In genomic region chr2:8138923-8139667, GRCh38 we compare ENCODE assay signal across 1 cellular context.
TF ChIP-seq lines count a peak whose summit lies in the region.

No MANE protein-coding gene starts in this region.

TF ChIP-seq in HepG2, 621 proteins besides CTCF, POLR2A, EP300 and RAD21 (continued from another document and continues in another):
- TF ChIP-seq, protein P1, sequence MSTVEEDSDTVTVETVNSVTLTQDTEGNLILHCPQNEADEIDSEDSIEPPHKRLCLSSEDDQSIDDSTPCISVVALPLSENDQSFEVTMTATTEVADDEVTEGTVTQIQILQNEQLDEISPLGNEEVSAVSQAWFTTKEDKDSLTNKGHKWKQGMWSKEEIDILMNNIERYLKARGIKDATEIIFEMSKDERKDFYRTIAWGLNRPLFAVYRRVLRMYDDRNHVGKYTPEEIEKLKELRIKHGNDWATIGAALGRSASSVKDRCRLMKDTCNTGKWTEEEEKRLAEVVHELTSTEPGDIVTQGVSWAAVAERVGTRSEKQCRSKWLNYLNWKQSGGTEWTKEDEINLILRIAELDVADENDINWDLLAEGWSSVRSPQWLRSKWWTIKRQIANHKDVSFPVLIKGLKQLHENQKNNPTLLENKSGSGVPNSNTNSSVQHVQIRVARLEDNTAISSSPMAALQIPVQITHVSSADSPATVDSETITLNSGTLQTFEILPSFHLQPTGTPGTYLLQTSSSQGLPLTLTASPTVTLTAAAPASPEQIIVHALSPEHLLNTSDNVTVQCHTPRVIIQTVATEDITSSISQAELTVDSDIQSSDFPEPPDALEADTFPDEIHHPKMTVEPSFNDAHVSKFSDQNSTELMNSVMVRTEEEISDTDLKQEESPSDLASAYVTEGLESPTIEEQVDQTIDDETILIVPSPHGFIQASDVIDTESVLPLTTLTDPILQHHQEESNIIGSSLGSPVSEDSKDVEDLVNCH (CRISPR knock-in tag; IDR thresholded peaks at IDR 0.05) = 0 out of 2 replicates have a peak, but pooled peaks have one; percentile 53
- TF ChIP-seq ZNF350 (CRISPR knock-in tag; IDR thresholded peaks at IDR 0.05; ENCODE audit: borderline replicate concordance, low read depth) = peak; percentile 60; the same call in 1 of the 2 replicates
- TF ChIP-seq ELK4 (CRISPR knock-in tag; IDR thresholded peaks at IDR 0.05; ENCODE audit: borderline replicate concordance) = no peak
- TF ChIP-seq YEATS4 (CRISPR knock-in tag; IDR thresholded peaks at IDR 0.05; ENCODE audit: borderline replicate concordance) = peak; percentile 79
- TF ChIP-seq, protein P2, sequence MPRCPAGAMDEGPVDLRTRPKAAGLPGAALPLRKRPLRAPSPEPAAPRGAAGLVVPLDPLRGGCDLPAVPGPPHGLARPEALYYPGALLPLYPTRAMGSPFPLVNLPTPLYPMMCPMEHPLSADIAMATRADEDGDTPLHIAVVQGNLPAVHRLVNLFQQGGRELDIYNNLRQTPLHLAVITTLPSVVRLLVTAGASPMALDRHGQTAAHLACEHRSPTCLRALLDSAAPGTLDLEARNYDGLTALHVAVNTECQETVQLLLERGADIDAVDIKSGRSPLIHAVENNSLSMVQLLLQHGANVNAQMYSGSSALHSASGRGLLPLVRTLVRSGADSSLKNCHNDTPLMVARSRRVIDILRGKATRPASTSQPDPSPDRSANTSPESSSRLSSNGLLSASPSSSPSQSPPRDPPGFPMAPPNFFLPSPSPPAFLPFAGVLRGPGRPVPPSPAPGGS (CRISPR knock-in tag; IDR thresholded peaks at IDR 0.05) = 0 out of 2 replicates have a peak, but pooled peaks have one; percentile 14
- no peak for TF ChIP-seq ZNF484 (CRISPR knock-in tag; IDR thresholded peaks at IDR 0.05; ENCODE audit: borderline replicate concordance, low read depth)
- TF ChIP-seq, protein P3, sequence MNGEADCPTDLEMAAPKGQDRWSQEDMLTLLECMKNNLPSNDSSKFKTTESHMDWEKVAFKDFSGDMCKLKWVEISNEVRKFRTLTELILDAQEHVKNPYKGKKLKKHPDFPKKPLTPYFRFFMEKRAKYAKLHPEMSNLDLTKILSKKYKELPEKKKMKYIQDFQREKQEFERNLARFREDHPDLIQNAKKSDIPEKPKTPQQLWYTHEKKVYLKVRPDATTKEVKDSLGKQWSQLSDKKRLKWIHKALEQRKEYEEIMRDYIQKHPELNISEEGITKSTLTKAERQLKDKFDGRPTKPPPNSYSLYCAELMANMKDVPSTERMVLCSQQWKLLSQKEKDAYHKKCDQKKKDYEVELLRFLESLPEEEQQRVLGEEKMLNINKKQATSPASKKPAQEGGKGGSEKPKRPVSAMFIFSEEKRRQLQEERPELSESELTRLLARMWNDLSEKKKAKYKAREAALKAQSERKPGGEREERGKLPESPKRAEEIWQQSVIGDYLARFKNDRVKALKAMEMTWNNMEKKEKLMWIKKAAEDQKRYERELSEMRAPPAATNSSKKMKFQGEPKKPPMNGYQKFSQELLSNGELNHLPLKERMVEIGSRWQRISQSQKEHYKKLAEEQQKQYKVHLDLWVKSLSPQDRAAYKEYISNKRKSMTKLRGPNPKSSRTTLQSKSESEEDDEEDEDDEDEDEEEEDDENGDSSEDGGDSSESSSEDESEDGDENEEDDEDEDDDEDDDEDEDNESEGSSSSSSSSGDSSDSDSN (CRISPR knock-in tag; IDR thresholded peaks at IDR 0.05) = peak; percentile 60
- no peak for TF ChIP-seq HNRNPL (IDR thresholded peaks at IDR 0.05; ENCODE audit: low read depth, low read length)
- TF ChIP-seq SMAD3 (CRISPR knock-in tag; IDR thresholded peaks at IDR 0.05) = peak; percentile 91
- TF ChIP-seq, protein P4, sequence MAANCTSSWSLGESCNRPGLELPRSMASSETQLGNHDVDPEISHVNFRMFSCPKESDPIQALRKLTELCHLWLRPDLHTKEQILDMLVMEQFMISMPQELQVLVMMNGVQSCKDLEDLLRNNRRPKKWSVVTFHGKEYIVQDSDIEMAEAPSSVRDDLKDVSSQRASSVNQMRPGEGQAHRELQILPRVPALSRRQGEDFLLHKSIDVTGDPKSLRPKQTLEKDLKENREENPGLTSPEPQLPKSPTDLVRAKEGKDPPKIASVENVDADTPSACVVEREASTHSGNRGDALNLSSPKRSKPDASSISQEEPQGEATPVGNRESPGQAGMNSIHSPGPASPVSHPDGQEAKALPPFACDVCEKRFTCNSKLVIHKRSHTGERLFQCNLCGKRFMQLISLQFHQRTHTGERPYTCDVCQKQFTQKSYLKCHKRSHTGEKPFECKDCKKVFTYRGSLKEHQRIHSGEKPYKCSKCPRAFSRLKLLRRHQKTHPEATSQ (CRISPR knock-in tag; IDR thresholded peaks at IDR 0.05; ENCODE audit: borderline replicate concordance) = no peak
- TF ChIP-seq ZBTB10 (CRISPR knock-in tag; IDR thresholded peaks at IDR 0.05; ENCODE audit: borderline replicate concordance) = peak; percentile 24; the same call in 1 of the 2 replicates
- no peak for TF ChIP-seq CERS6 (CRISPR knock-in tag; IDR thresholded peaks at IDR 0.05)
- TF ChIP-seq ZSCAN31 (CRISPR knock-in tag; IDR thresholded peaks at IDR 0.05; ENCODE audit: low read depth) = peak; percentile 46; the same call in 1 of the 2 replicates
- TF ChIP-seq, protein P5, sequence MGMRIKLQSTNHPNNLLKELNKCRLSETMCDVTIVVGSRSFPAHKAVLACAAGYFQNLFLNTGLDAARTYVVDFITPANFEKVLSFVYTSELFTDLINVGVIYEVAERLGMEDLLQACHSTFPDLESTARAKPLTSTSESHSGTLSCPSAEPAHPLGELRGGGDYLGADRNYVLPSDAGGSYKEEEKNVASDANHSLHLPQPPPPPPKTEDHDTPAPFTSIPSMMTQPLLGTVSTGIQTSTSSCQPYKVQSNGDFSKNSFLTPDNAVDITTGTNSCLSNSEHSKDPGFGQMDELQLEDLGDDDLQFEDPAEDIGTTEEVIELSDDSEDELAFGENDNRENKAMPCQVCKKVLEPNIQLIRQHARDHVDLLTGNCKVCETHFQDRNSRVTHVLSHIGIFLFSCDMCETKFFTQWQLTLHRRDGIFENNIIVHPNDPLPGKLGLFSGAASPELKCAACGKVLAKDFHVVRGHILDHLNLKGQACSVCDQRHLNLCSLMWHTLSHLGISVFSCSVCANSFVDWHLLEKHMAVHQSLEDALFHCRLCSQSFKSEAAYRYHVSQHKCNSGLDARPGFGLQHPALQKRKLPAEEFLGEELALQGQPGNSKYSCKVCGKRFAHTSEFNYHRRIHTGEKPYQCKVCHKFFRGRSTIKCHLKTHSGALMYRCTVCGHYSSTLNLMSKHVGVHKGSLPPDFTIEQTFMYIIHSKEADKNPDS (CRISPR knock-in tag; IDR thresholded peaks at IDR 0.05) = peak; percentile 28; the same call in 1 of the 2 replicates
- no peak for TF ChIP-seq AGO1 (IDR thresholded peaks at IDR 0.05; ENCODE audit: low read depth, low read length, poor library complexity, severe bottlenecking)
- TF ChIP-seq ZNF460 (CRISPR knock-in tag; IDR thresholded peaks at IDR 0.05; ENCODE audit: borderline replicate concordance) = no peak
- TF ChIP-seq ZFX (CRISPR knock-in tag; IDR thresholded peaks at IDR 0.05; ENCODE audit: low read depth) = peak; percentile 85
- TF ChIP-seq SNRNP70 (IDR thresholded peaks at IDR 0.05; ENCODE audit: low read depth, low read length) = no peak
- TF ChIP-seq, protein P6, sequence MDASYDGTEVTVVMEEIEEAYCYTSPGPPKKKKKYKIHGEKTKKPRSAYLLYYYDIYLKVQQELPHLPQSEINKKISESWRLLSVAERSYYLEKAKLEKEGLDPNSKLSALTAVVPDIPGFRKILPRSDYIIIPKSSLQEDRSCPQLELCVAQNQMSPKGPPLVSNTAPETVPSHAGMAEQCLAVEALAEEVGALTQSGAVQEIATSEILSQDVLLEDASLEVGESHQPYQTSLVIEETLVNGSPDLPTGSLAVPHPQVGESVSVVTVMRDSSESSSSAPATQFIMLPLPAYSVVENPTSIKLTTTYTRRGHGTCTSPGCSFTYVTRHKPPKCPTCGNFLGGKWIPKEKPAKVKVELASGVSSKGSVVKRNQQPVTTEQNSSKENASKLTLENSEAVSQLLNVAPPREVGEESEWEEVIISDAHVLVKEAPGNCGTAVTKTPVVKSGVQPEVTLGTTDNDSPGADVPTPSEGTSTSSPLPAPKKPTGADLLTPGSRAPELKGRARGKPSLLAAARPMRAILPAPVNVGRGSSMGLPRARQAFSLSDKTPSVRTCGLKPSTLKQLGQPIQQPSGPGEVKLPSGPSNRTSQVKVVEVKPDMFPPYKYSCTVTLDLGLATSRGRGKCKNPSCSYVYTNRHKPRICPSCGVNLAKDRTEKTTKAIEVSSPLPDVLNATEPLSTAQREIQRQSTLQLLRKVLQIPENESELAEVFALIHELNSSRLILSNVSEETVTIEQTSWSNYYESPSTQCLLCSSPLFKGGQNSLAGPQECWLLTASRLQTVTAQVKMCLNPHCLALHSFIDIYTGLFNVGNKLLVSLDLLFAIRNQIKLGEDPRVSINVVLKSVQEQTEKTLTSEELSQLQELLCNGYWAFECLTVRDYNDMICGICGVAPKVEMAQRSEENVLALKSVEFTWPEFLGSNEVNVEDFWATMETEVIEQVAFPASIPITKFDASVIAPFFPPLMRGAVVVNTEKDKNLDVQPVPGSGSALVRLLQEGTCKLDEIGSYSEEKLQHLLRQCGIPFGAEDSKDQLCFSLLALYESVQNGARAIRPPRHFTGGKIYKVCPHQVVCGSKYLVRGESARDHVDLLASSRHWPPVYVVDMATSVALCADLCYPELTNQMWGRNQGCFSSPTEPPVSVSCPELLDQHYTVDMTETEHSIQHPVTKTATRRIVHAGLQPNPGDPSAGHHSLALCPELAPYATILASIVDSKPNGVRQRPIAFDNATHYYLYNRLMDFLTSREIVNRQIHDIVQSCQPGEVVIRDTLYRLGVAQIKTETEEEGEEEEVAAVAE (CRISPR knock-in tag; IDR thresholded peaks at IDR 0.05; ENCODE audit: borderline replicate concordance) = peak; percentile 59; the same call in 1 of the 2 replicates
- no peak for TF ChIP-seq U2AF2 (IDR thresholded peaks at IDR 0.05; ENCODE audit: low read depth, low read length)
- peak; percentile 67 for TF ChIP-seq TBL1XR1 (IDR thresholded peaks at IDR 0.05; ENCODE audit: borderline replicate concordance, low read length, partially characterized antibody)
- TF ChIP-seq ZNF234 (CRISPR knock-in tag; conservative IDR thresholded peaks at IDR 0.05) = no peak
- TF ChIP-seq MAFF (IDR thresholded peaks at IDR 0.05; ENCODE audit: low read depth, low read length) = no peak
- TF ChIP-seq YY1 (IDR thresholded peaks at IDR 0.05; ENCODE audit: insufficient read depth, insufficient replicate concordance, low read depth, low read length) = no peak
- no peak for TF ChIP-seq ZNF841 (CRISPR knock-in tag; IDR thresholded peaks at IDR 0.05; ENCODE audit: borderline replicate concordance)
- TF ChIP-seq ZBTB25 (CRISPR knock-in tag; IDR thresholded peaks at IDR 0.05) = peak; percentile 86; the same call in 1 of the 2 replicates
- TF ChIP-seq ZNF792 (CRISPR knock-in tag; IDR thresholded peaks at IDR 0.05) = peak; percentile 92
- no peak for TF ChIP-seq CENPT (CRISPR knock-in tag; IDR thresholded peaks at IDR 0.05; ENCODE audit: low read depth)
- TF ChIP-seq MED8 (CRISPR knock-in tag; IDR thresholded peaks at IDR 0.05; ENCODE audit: insufficient replicate concordance) = peak; percentile 99
- TF ChIP-seq HOXA9 (CRISPR knock-in tag; IDR thresholded peaks at IDR 0.05; ENCODE audit: borderline replicate concordance) = 0 out of 2 replicates have a peak, but pooled peaks have one; percentile 34
- TF ChIP-seq ZNF644 (CRISPR knock-in tag; IDR thresholded peaks at IDR 0.05; ENCODE audit: low read depth) = peak; percentile 75; the same call in 1 of the 2 replicates
- TF ChIP-seq RXRA (CRISPR knock-in tag; IDR thresholded peaks at IDR 0.05) = peak; percentile 70; the same call in 1 of the 2 replicates
- peak; percentile 82 for TF ChIP-seq ZNF747 (CRISPR knock-in tag; IDR thresholded peaks at IDR 0.05; ENCODE audit: borderline replicate concordance)
